9 cellular contexts compared by ENCODE assay signal in the genomic region with DNA sequence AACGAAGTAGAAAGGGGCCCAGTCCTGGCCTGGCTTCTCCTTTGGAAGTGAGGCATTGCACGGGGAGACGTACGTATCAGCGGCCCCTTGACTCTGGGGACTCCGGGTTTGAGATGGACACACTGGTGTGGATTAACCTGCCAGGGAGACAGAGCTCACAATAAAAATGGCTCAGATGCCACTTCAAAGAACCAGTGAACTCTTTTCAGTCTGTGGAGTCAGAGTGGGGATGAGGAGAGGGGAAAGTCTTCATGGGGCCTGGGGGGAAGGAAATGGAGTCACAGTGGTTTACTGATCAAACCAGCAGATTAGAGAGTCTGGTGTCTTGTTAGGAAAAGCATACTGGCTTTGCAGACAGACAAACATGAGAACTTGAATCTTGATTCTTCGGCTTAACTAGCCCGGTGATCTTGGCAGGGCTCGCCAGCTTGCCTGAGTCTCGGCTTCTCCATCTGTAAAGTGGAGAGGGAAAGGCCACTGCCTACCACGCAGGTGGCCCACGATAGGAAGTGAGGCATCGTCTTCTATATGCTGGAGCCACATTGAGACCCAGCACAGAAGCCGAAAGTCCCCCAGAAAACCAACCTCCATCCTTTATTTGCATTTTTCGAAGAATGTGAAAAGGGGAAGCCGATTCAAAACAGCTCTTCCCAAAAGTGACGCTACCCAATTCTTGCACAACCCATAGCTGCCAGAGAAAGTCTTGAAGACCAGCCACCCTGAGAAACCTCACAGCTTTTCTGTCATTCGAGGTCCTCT. TPM values are rescaled to one million over a fixed set of nuclear protein-coding genes. Genes with fewer than 3 reads are reported as not detected.
DNase-seq lines count a peak whose midpoint lies in the region; ATAC-seq lines count a peak whose summit lies in the region.
"Had no signal": no experiment of that assay in that cellular context is flagged by ENCODE, and none has a peak within 500 bp of the region (broad histone marks: within the 10 kb centered on the region; RNA-seq: fewer than 3 reads in every experiment).

A gene with protein sequence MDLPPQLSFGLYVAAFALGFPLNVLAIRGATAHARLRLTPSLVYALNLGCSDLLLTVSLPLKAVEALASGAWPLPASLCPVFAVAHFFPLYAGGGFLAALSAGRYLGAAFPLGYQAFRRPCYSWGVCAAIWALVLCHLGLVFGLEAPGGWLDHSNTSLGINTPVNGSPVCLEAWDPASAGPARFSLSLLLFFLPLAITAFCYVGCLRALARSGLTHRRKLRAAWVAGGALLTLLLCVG (N-terminal part only) (plus strand): TSS at position 732 of the 759 bp plus-strand sequence. CDS start 3,650 bp downstream, outside the sequence.

- intact Hi-C loops in activated CD4-positive, alpha-beta T cell treated with anti-CD3 and anti-CD28 coated beads, Interleukin-2, amount 10 ng/mL, durations not matched to agents 24 days and 14 days (cut with micrococcal nuclease), result loop anchor here (1.0 to 2.0 kb wide), 5 partner anchors 15 to 199 kb away; no protein-coding TSS in a partner anchor

- no peaks in the 10 kb centered on the region for H3K36me3 Mint-ChIP-seq in activated CD4-positive, alpha-beta T cell treated with anti-CD3 and anti-CD28 coated beads, Interleukin-2, amount 10 ng/mL, durations not matched to agents 24 days and 14 days (ENCODE audit: low read depth)
- H3K36me3 Mint-ChIP-seq in memory B cell, result peaks cover 16% of the 10 kb centered on the region

- DNase-seq in activated T-cell treated with anti-CD3 and anti-CD28 coated beads for 24 hours (ENCODE audit: low read depth) (peak; percentile 44), activated T-cell treated with anti-CD3 and anti-CD28 coated beads for 4 hours (no peak), memory B cell (ENCODE audit: low spot score in 2 of 2) (peak; percentile 62 to 80), SW480 (ENCODE audit: low spot score) (no peak), NCI-H187 (lab: John Stamatoyannopoulos, UW) (no peak), NCI-H446 treated with DMSO at 0.1 percent for 48 hours (lab: John Stamatoyannopoulos, UW) (no peak)
- peak; percentile 83 for DNase-seq in activated CD4-positive, alpha-beta T cell treated with anti-CD3 and anti-CD28 coated beads, Interleukin-2, amount 10 ng/mL, durations not matched to agents 24 days and 14 days

- H3K27ac Mint-ChIP-seq in activated CD4-positive, alpha-beta T cell treated with anti-CD3 and anti-CD28 coated beads, Interleukin-2, amount 10 ng/mL, durations not matched to agents 24 days and 14 days, result peak within 1 kb of the TSS; percentile 98
- H3K27ac Mint-ChIP-seq in memory B cell, result peak within 1 kb of the TSS; percentile 97

- peaks cover 43% of the 10 kb centered on the region for H3K4me1 Mint-ChIP-seq in activated CD4-positive, alpha-beta T cell treated with anti-CD3 and anti-CD28 coated beads, Interleukin-2, amount 10 ng/mL, durations not matched to agents 24 days and 14 days
- H3K4me1 Mint-ChIP-seq in memory B cell, result peaks cover 69% of the 10 kb centered on the region

- H3K9me3 Mint-ChIP-seq in activated CD4-positive, alpha-beta T cell treated with anti-CD3 and anti-CD28 coated beads, Interleukin-2, amount 10 ng/mL, durations not matched to agents 24 days and 14 days, result no peaks in the 10 kb centered on the region
- H3K9me3 Mint-ChIP-seq in memory B cell, result no peaks in the 10 kb centered on the region

- H3K27me3 Mint-ChIP-seq in activated CD4-positive, alpha-beta T cell treated with anti-CD3 and anti-CD28 coated beads, Interleukin-2, amount 10 ng/mL, durations not matched to agents 24 days and 14 days, result peaks cover 8% of the 10 kb centered on the region
- H3K27me3 Mint-ChIP-seq in memory B cell, result no peaks in the 10 kb centered on the region

- H3K4me3 Mint-ChIP-seq in activated CD4-positive, alpha-beta T cell treated with anti-CD3 and anti-CD28 coated beads, Interleukin-2, amount 10 ng/mL, durations not matched to agents 24 days and 14 days, result peak within 1 kb of the TSS; percentile 79
- H3K4me3 Mint-ChIP-seq in memory B cell, result peak within 1 kb of the TSS; percentile 67

- ATAC-seq in HG03139 (IDR thresholded peaks at IDR 0.05; ENCODE audit: unreplicated experiment) (peak; percentile 44), memory B cell (ENCODE audit: low read depth) (peak; percentile 76)

RNA-seq across cellular contexts. Expression of the gene that starts here (rescaled TPM):
- 0.12 and 0.14 TPM in 2 replicates for total RNA-seq in activated CD4-positive, alpha-beta T cell treated with anti-CD3 and anti-CD28 coated beads, Interleukin-2, amount 10 ng/mL, durations not matched to agents 24 days and 14 days
- total RNA-seq: subcutaneous adipose tissue had no signal

Comparison
In these comparisons a context has a peak if more than half of its experiments do, and no peak if none do; other contexts are left out.
1. DNase-seq: peak in activated T-cell treated with anti-CD3 and anti-CD28 coated beads for 24 hours (single experiment) and memory B cell (2 of 2); none in activated T-cell treated with anti-CD3 and anti-CD28 coated beads for 4 hours (single experiment), SW480 (single experiment), NCI-H187 (0 of 2) and NCI-H446 treated with DMSO at 0.1 percent for 48 hours (single experiment).
2. Peak in DNase-seq in activated CD4-positive, alpha-beta T cell treated with anti-CD3 and anti-CD28 coated beads, Interleukin-2, amount 10 ng/mL, durations not matched to agents 24 days and 14 days; RNA of the gene not detected or under 1 TPM.